ENCODE assay signal across 18 cellular contexts in the genomic region with DNA sequence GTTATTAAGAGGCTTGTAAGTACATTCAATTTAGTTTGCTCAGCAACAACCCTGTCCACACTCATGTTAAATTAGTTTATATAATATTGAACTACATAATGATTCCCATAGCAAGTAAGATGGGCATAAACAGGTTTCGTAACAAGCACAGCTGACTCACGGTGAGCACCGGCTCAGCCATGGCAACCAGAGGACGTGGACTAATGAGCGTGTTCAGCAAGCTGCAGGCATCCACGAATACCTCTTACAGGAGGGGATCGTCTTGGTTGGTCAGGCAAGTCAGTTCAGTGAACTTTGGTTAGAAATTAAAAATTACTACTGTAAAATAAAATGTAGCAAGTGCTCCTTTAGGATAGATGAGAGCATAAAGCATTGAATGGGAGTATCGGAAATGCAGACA. TPM values are rescaled to one million over a fixed set of nuclear protein-coding genes. Genes with fewer than 3 reads are reported as not detected.
DNase-seq lines count a peak whose midpoint lies in the region; ATAC-seq and TF ChIP-seq lines count a peak whose summit lies in the region.
"Had no signal": no experiment of that assay in that cellular context is flagged by ENCODE, and none has a peak within 500 bp of the region (broad histone marks: within the 10 kb centered on the region; RNA-seq: fewer than 3 reads in every experiment).

No MANE protein-coding gene starts in this region.

- no peak overlapping the region for H4K12ac ChIP-seq in trophoblast cell (ENCODE audit: low read depth, low read length)

- ATAC-seq in lower lobe of right lung (no peak), GM18867 (IDR thresholded peaks at IDR 0.05; ENCODE audit: unreplicated experiment) (no peak), GM18907 (IDR thresholded peaks at IDR 0.05; ENCODE audit: unreplicated experiment) (no peak)
- ATAC-seq: activated CD8-positive, alpha-beta memory T cell treated with anti-CD3 and anti-CD28 coated beads, Interleukin-2, amount 10 ng/mL, durations not matched to agents 7 days and 5 days; body of pancreas; foreskin keratinocyte; left lung; T-helper 17 cell had no signal

- TF ChIP-seq POLR2A in NB4 (IDR thresholded peaks at IDR 0.05; ENCODE audit: extremely low read depth, insufficient read length) = no peak

- H3K27ac ChIP-seq in trophoblast cell (ENCODE audit: low read depth, low read length) (no peak overlapping the region), lower lobe of right lung (no peak overlapping the region)
- H3K27ac ChIP-seq: body of pancreas, C4-2B, foreskin keratinocyte, left lung had no signal

- peak; percentile 24 for DNase-seq in EL
- peak; percentile 31 for DNase-seq in NB4 (ENCODE audit: low read depth)
- DNase-seq in epithelial cell of proximal tubule (ENCODE audit: low read depth) = peak; percentile 81
- DNase-seq in trophoblast cell = peak; percentile 37 to 48
- no peak for DNase-seq in KG1 (lab: John Stamatoyannopoulos, UW)
- no peak for DNase-seq in lower lobe of right lung
- DNase-seq: activated CD8-positive, alpha-beta memory T cell treated with anti-CD3 and anti-CD28 coated beads, Interleukin-2, amount 10 ng/mL, durations not matched to agents 7 days and 5 days; activated gamma-delta T cell treated with Interleukin-2 at 50 U/mL for 16 hours; body of pancreas; left lung; NCI-H1436 treated with DMSO at 0.1 percent for 48 hours; SIG-M5; stimulated activated CD4-positive, alpha-beta T cell treated with anti-CD3 and anti-CD28 coated beads, Interleukin-4, amount 100 ng/mL, for 4 hours; T-helper 17 cell had no signal

- H3K18ac ChIP-seq in trophoblast cell (ENCODE audit: low read length) = no peak overlapping the region

- H3K4me2 ChIP-seq in trophoblast cell (ENCODE audit: low read length) = no peak overlapping the region

- intact Hi-C loops in lower lobe of right lung (cut with DNase I) = no loop called here

- H3K23ac ChIP-seq in trophoblast cell (ENCODE audit: low read length) = no peak overlapping the region

- H4K8ac ChIP-seq in trophoblast cell (ENCODE audit: low read depth, low read length) = no peak overlapping the region

- H3K79me1 ChIP-seq in trophoblast cell (ENCODE audit: low read length) = no peaks in the 10 kb centered on the region

- H2BK12ac ChIP-seq in trophoblast cell (ENCODE audit: low read length) = no peak overlapping the region

- peaks cover 2 to 5% of the 10 kb centered on the region in 2 experiments for H3K36me3 ChIP-seq in trophoblast cell (ENCODE audit: control insufficient read depth in 1 of 2, insufficient read depth in 2 of 2, low read length in 2 of 2)
- peaks cover 18% of the 10 kb centered on the region for H3K36me3 ChIP-seq in lower lobe of right lung

- no peak overlapping the region for H2BK120ac ChIP-seq in trophoblast cell (ENCODE audit: insufficient read depth, low read length, poor library complexity)

- no peaks in the 10 kb centered on the region for H3K27me3 ChIP-seq in trophoblast cell (ENCODE audit: insufficient read depth, low read length)
- no peaks in the 10 kb centered on the region for H3K27me3 ChIP-seq in lower lobe of right lung (ENCODE audit: low read depth)
- H3K27me3 ChIP-seq: body of pancreas, foreskin keratinocyte, left lung had no signal

- no peak overlapping the region for H2AFZ ChIP-seq in trophoblast cell (ENCODE audit: insufficient read depth, low read length, poor library complexity)

- no peak overlapping the region for H3K4ac ChIP-seq in trophoblast cell (ENCODE audit: low read depth, low read length)

- no peak overlapping the region for H3K9ac ChIP-seq in trophoblast cell (ENCODE audit: low read length)

- no peak overlapping the region for H3K14ac ChIP-seq in trophoblast cell (ENCODE audit: low read length)

- H3K79me2 ChIP-seq in trophoblast cell (ENCODE audit: control insufficient read depth, insufficient read depth, low read length, poor library complexity) = no peaks in the 10 kb centered on the region

- H3K4me3 ChIP-seq in NB4 (ENCODE audit: low read depth, low read length) (no peak overlapping the region), epithelial cell of proximal tubule (ENCODE audit: low read depth, low read length) (no peak overlapping the region), trophoblast cell (ENCODE audit: low read depth, low read length) (no peak overlapping the region), lower lobe of right lung (no peak overlapping the region)
- H3K4me3 ChIP-seq: body of pancreas, left lung had no signal

- no peak overlapping the region for H2AK5ac ChIP-seq in trophoblast cell (ENCODE audit: low read length)

- H3K9me3 ChIP-seq in trophoblast cell (ENCODE audit: insufficient read depth, low read depth, low read length) = no peaks in the 10 kb centered on the region
- H3K9me3 ChIP-seq in lower lobe of right lung = no peaks in the 10 kb centered on the region
- H3K9me3 ChIP-seq: body of pancreas had no signal

- H4K91ac ChIP-seq in trophoblast cell (ENCODE audit: low read depth, low read length) = no peak overlapping the region

- no CpG with 5 or more reads among the region's 8 CpGs for WGBS in trophoblast cell (ENCODE audit: extremely low coverage, insufficient coverage, insufficient read length)

- no peaks in the 10 kb centered on the region for H3K4me1 ChIP-seq in trophoblast cell (ENCODE audit: control insufficient read depth in 1 of 2, insufficient read depth in 2 of 2, low read length in 2 of 2)
- H3K4me1 ChIP-seq in lower lobe of right lung = no peaks in the 10 kb centered on the region
- H3K4me1 ChIP-seq: body of pancreas, foreskin keratinocyte, left lung had no signal

- H2BK5ac ChIP-seq in trophoblast cell (ENCODE audit: low read depth, low read length, poor library complexity) = no peak overlapping the region

- TF ChIP-seq CTCF in NB4 (IDR thresholded peaks at IDR 0.05; ENCODE audit: low read depth, low read length) (no peak), epithelial cell of proximal tubule (conservative IDR thresholded peaks at IDR 0.05; ENCODE audit: low read depth, low read length) (no peak), lower lobe of right lung (IDR thresholded peaks at IDR 0.05) (no peak)

RNA-seq across cellular contexts. Expression of a gene that starts 58.4 kb away (rescaled TPM):
- 75.4 and 115 TPM in 2 replicates for total RNA-seq in epithelial cell of proximal tubule
- 58.4 and 58.6 TPM in 2 replicates for polyA plus RNA-seq in trophoblast cell (2013)
- total RNA-seq in lower lobe of right lung = 41.0 TPM

Comparison
In these comparisons a context has a peak if more than half of its experiments do, and no peak if none do; other contexts are left out.
1. DNase-seq: peak in EL (single experiment), NB4 (single experiment), epithelial cell of proximal tubule (single experiment) and trophoblast cell (2 of 2); none in KG1 (single experiment) and lower lobe of right lung (single experiment).